Comparison of ENCODE assay signal across 1 cellular context in the genomic region with DNA sequence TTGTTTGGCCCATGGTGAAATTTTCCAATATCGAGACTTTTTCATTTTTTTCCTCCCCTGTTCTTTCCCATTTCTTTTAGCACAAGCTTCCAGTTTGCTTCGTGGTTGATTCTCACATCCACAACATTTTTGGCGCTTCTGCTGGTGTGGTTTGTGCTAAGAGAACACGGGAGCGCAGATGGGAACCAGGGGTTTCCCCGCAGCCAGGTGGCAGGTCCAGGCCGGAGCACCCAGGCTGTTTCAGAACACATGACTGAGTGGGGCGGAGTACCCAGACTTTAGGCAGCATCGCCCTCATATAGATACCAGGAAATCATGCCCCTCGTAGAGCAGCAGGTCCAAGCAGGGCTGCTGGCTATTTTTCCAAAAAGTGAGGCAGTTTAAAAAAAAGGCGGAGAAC.
TF ChIP-seq lines count a peak whose summit lies in the region.

No MANE protein-coding gene starts in this region.

TF ChIP-seq in GM23338, 12 proteins besides CTCF, POLR2A, EP300 and RAD21:
- no peak for TF ChIP-seq EZH2 (IDR thresholded peaks at IDR 0.05; ENCODE audit: low read depth, unreplicated experiment)
- no peak for TF ChIP-seq NANOG (IDR thresholded peaks at IDR 0.05; ENCODE audit: borderline replicate concordance)
- TF ChIP-seq, protein P1, sequence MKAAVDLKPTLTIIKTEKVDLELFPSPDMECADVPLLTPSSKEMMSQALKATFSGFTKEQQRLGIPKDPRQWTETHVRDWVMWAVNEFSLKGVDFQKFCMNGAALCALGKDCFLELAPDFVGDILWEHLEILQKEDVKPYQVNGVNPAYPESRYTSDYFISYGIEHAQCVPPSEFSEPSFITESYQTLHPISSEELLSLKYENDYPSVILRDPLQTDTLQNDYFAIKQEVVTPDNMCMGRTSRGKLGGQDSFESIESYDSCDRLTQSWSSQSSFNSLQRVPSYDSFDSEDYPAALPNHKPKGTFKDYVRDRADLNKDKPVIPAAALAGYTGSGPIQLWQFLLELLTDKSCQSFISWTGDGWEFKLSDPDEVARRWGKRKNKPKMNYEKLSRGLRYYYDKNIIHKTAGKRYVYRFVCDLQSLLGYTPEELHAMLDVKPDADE (IDR thresholded peaks at IDR 0.05): no peak
- TF ChIP-seq, protein P2, sequence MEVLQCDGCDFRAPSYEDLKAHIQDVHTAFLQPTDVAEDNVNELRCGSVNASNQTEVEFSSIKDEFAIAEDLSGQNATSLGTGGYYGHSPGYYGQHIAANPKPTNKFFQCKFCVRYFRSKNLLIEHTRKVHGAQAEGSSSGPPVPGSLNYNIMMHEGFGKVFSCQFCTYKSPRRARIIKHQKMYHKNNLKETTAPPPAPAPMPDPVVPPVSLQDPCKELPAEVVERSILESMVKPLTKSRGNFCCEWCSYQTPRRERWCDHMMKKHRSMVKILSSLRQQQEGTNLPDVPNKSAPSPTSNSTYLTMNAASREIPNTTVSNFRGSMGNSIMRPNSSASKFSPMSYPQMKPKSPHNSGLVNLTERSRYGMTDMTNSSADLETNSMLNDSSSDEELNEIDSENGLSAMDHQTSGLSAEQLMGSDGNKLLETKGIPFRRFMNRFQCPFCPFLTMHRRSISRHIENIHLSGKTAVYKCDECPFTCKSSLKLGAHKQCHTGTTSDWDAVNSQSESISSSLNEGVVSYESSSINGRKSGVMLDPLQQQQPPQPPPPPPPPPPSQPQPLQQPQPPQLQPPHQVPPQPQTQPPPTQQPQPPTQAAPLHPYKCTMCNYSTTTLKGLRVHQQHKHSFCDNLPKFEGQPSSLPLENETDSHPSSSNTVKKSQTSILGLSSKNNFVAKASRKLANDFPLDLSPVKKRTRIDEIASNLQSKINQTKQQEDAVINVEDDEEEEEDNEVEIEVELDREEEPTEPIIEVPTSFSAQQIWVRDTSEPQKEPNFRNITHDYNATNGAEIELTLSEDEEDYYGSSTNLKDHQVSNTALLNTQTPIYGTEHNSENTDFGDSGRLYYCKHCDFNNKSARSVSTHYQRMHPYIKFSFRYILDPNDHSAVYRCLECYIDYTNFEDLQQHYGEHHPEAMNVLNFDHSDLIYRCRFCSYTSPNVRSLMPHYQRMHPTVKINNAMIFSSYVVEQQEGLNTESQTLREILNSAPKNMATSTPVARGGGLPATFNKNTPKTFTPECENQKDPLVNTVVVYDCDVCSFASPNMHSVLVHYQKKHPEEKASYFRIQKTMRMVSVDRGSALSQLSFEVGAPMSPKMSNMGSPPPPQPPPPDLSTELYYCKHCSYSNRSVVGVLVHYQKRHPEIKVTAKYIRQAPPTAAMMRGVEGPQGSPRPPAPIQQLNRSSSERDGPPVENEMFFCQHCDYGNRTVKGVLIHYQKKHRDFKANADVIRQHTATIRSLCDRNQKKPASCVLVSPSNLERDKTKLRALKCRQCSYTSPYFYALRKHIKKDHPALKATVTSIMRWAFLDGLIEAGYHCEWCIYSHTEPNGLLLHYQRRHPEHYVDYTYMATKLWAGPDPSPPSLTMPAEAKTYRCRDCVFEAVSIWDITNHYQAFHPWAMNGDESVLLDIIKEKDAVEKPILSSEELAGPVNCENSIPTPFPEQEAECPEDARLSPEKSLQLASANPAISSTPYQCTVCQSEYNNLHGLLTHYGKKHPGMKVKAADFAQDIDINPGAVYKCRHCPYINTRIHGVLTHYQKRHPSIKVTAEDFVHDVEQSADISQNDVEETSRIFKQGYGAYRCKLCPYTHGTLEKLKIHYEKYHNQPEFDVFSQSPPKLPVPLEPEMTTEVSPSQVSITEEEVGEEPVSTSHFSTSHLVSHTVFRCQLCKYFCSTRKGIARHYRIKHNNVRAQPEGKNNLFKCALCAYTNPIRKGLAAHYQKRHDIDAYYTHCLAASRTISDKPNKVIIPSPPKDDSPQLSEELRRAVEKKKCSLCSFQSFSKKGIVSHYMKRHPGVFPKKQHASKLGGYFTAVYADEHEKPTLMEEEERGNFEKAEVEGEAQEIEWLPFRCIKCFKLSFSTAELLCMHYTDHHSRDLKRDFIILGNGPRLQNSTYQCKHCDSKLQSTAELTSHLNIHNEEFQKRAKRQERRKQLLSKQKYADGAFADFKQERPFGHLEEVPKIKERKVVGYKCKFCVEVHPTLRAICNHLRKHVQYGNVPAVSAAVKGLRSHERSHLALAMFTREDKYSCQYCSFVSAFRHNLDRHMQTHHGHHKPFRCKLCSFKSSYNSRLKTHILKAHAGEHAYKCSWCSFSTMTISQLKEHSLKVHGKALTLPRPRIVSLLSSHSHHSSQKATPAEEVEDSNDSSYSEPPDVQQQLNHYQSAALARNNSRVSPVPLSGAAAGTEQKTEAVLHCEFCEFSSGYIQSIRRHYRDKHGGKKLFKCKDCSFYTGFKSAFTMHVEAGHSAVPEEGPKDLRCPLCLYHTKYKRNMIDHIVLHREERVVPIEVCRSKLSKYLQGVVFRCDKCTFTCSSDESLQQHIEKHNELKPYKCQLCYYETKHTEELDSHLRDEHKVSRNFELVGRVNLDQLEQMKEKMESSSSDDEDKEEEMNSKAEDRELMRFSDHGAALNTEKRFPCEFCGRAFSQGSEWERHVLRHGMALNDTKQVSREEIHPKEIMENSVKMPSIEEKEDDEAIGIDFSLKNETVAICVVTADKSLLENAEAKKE (CRISPR knock-in tag; IDR thresholded peaks at IDR 0.05): no peak
- no peak for TF ChIP-seq EZH2phosphoT487 (IDR thresholded peaks at IDR 0.05; ENCODE audit: unreplicated experiment)
- no peak for TF ChIP-seq STAT1 (IDR thresholded peaks at IDR 0.05; ENCODE audit: unreplicated experiment)
- no peak for TF ChIP-seq POLR2AphosphoS5 (IDR thresholded peaks at IDR 0.05; ENCODE audit: low read depth)
